8 cellular contexts compared by ENCODE assay signal in the genomic region with DNA sequence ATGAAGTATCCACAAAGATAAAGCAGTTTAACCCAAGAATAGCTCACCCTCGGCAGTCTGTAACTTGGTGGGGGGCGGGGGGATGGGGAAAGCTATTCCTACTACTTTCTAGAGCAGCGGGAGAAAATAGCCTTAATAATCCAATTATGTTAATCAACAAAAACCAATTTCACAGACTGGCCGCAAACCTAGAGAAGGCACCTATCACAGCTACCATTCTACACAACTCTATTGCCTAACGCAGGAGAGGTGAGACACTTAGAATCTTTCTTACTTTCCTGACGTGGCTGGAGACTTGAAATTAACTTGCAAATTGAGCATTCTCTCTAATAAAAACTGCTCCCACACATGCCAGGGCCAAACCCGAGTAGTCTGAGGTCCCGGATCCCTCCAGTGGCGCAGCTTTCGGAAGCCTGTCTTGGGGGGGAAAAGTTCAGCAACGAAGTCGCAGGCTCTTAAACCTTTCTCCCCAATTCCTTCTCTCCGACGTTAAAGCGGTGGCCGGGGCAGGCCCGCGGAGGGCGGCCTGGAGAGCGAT.
A peak's percentile ranks its signal among the peaks of the same experiment; 100 is the strongest.
DNase-seq lines count a peak whose midpoint lies in the region; ATAC-seq lines count a peak whose summit lies in the region.

No MANE protein-coding gene starts in this region.

- peak overlapping the region; percentile 90 for H3K9ac ChIP-seq in NT2/D1 (ENCODE audit: insufficient read length, low read depth)
- peak overlapping the region; percentile 96 for H3K9ac ChIP-seq in endocrine pancreas (ENCODE audit: control insufficient read depth, insufficient read depth, low read length)

- no peaks in the 10 kb centered on the region for H3K27me3 Mint-ChIP-seq in stimulated activated naive CD8-positive, alpha-beta T cell treated with anti-CD3 and anti-CD28 coated beads, Interleukin-15, Interleukin-2, amounts not matched to agents 100 ng/mL and 50 ng/mL, for 24 hours

- H3K4me3 ChIP-seq in NT2/D1 (ENCODE audit: insufficient read length, low read depth) (peak overlapping the region; percentile 65), endocrine pancreas (ENCODE audit: control insufficient read depth, insufficient read depth, low read length) (peak overlapping the region; percentile 91), neuron (ENCODE audit: low read length) (peak overlapping the region; percentile 94)

- H2AFZ ChIP-seq in neuron (ENCODE audit: low read depth, low read length), result peak overlapping the region; percentile 37

- H3K9me3 ChIP-seq in NT2/D1 (ENCODE audit: insufficient read depth, low read length), result no peaks in the 10 kb centered on the region
- H3K9me3 ChIP-seq in endocrine pancreas (ENCODE audit: control insufficient read depth, low read length), result no peaks in the 10 kb centered on the region
- H3K9me3 ChIP-seq in neuron (ENCODE audit: low read length), result peaks cover 13% of the 10 kb centered on the region

- H3K27me3 ChIP-seq in NT2/D1 (ENCODE audit: insufficient read depth, insufficient read length) (no peaks in the 10 kb centered on the region), endocrine pancreas (ENCODE audit: control insufficient read depth, insufficient read depth, low read length) (no peaks in the 10 kb centered on the region), neuron (ENCODE audit: insufficient read depth, low read length) (no peaks in the 10 kb centered on the region)

- peak overlapping the region; percentile 52 for H3K27ac Mint-ChIP-seq in stimulated activated naive CD8-positive, alpha-beta T cell treated with anti-CD3 and anti-CD28 coated beads, Interleukin-15, Interleukin-2, amounts not matched to agents 100 ng/mL and 50 ng/mL, for 24 hours

- peaks cover 53% of the 10 kb centered on the region for H3K4me1 Mint-ChIP-seq in stimulated activated naive CD8-positive, alpha-beta T cell treated with anti-CD3 and anti-CD28 coated beads, Interleukin-15, Interleukin-2, amounts not matched to agents 100 ng/mL and 50 ng/mL, for 24 hours (ENCODE audit: low read depth)

- no peak for ATAC-seq in stimulated activated naive CD8-positive, alpha-beta T cell treated with anti-CD3 and anti-CD28 coated beads, Interleukin-15, Interleukin-2, amounts not matched to agents 100 U/mL and 50 U/mL, for 24 hours

- DNase-seq in stimulated activated naive CD8-positive, alpha-beta T cell treated with anti-CD3 and anti-CD28 coated beads, Interleukin-15, Interleukin-2, amounts not matched to agents 100 U/mL and 50 U/mL, for 24 hours, result no peak
- no peak for DNase-seq in NT2/D1 (ENCODE audit: low read depth, low spot score)
- no peak for DNase-seq in OCI-M2 (lab: John Stamatoyannopoulos, UW; ENCODE audit: unreplicated experiment)
- no peak for DNase-seq in NK-92 (lab: John Stamatoyannopoulos, UW; ENCODE audit: unreplicated experiment)
- DNase-seq in NCI-H774 (lab: John Stamatoyannopoulos, UW), result no peak

- H3K36me3 ChIP-seq in NT2/D1 (ENCODE audit: insufficient read depth, insufficient read length, low read length), result peaks cover 33% of the 10 kb centered on the region
- no peaks in the 10 kb centered on the region for H3K36me3 ChIP-seq in endocrine pancreas (ENCODE audit: control insufficient read depth, insufficient read depth, low read length)
- H3K36me3 ChIP-seq in neuron (ENCODE audit: insufficient read depth, low read length), result peaks cover 33% of the 10 kb centered on the region

- peaks cover 25% of the 10 kb centered on the region for H3K36me3 Mint-ChIP-seq in stimulated activated naive CD8-positive, alpha-beta T cell treated with anti-CD3 and anti-CD28 coated beads, Interleukin-15, Interleukin-2, amounts not matched to agents 100 ng/mL and 50 ng/mL, for 24 hours (ENCODE audit: low read depth)

- H3K9me3 Mint-ChIP-seq in stimulated activated naive CD8-positive, alpha-beta T cell treated with anti-CD3 and anti-CD28 coated beads, Interleukin-15, Interleukin-2, amounts not matched to agents 100 ng/mL and 50 ng/mL, for 24 hours, result no peaks in the 10 kb centered on the region

- no peaks in the 10 kb centered on the region for H3K4me1 ChIP-seq in NT2/D1 (ENCODE audit: insufficient read depth, insufficient read length)
- H3K4me1 ChIP-seq in endocrine pancreas (ENCODE audit: control insufficient read depth, insufficient read depth, low read length), result no peaks in the 10 kb centered on the region
- H3K4me1 ChIP-seq in neuron (ENCODE audit: insufficient read depth, low read length), result peaks cover 4% of the 10 kb centered on the region

- peak overlapping the region; percentile 91 for H3K4me3 Mint-ChIP-seq in stimulated activated naive CD8-positive, alpha-beta T cell treated with anti-CD3 and anti-CD28 coated beads, Interleukin-15, Interleukin-2, amounts not matched to agents 100 ng/mL and 50 ng/mL, for 24 hours
